Comparison of ENCODE assay signal across 1 cellular context in genomic region chr15:97728791-97729190, GRCh38.
TF ChIP-seq lines count a peak whose summit lies in the region.

No MANE protein-coding gene starts in this region.

TF ChIP-seq in GM23338, 12 proteins besides CTCF, POLR2A, EP300 and RAD21 (continued from another document):
- TF ChIP-seq ZNF462 (CRISPR knock-in tag; IDR thresholded peaks at IDR 0.05) = no peak
